8 cellular contexts compared by ENCODE assay signal in the genomic region with DNA sequence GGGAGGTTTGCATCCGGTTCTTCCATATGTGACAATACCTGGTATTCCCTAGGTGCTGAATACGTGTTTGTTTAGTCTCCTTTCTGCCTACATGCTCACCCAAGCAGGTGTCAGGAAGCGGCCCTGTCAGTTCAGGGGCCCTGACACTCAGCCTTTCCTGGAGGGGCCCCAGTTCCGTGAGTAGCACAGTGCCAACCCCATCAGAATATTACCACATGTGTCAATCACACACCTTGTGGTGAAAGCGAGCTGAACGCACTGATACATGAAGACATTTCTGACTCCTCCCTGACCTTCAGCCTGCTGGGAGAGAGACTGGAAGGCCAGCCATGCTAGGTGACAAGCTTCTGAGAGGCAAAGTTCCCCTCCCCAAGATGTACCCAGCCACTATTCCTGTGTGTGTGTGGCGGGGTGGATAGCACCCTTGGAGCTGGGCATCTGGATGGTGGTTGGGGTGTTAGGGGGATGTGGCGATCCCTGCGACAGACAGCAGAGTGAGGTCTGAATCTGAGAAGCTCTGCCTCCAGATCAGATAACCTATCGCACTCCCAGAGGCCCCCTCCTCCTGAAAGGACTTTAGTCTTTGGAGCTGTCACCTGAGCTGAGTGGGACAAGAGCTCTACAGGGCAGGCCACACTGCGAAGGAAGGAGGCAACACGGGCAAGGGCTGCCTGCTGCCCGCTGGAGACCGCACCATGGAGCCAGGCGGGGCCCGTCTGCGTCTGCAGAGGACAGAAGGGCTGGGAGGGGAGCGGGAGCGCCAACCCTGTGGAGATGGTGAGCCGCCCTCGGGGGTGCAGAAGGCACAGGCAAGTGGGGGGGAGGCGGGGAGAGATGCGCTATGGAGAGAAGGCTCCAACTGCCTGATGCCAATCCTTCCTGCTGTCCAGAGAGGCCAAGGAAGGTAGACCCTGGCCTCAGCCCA. TPM values are rescaled to one million over a fixed set of nuclear protein-coding genes. Genes with fewer than 3 reads are reported as not detected.
DNase-seq lines count a peak whose midpoint lies in the region; ATAC-seq, FAIRE-seq and TF ChIP-seq lines count a peak whose summit lies in the region.

Gene SOAT2, plus strand, starts transcription at position 604 of the 925 bp plus-strand sequence. Its CDS starts 92 bp downstream, at position 696.

- 0 out of 2 replicates have a peak within 1 kb of the TSS, but pooled peaks have one; percentile 34 for H2AFZ ChIP-seq in KMS-11 (ENCODE audit: low read depth)

- no peaks in the 10 kb centered on the region for H3K27me3 ChIP-seq in KMS-11 (ENCODE audit: insufficient read depth, low read depth)
- H3K27me3 ChIP-seq in small intestine (ENCODE audit: control insufficient read depth in 2 of 2, insufficient read depth in 2 of 2, low read length in 2 of 2) = no peaks in the 10 kb centered on the region

- no peak within 1 kb of the TSS for H3K9ac ChIP-seq in KMS-11

- H3K36me3 ChIP-seq in KMS-11 (ENCODE audit: insufficient read depth) (no peaks in the 10 kb centered on the region), small intestine (ENCODE audit: control insufficient read depth in 2 of 2, insufficient read depth in 2 of 2, low read length in 2 of 2) (no peaks in the 10 kb centered on the region)

- DNase-seq in activated naive CD4-positive, alpha-beta T cell treated with Interleukin-2 at 50 U/mL for 16 hours = peak; percentile 55
- DNase-seq in small intestine (peak; percentile 81), kidney glomerular epithelial cell (lab: John Stamatoyannopoulos, UW) (no peak), glomerular visceral epithelial cell (ENCODE audit: extremely low spot score) (no peak), omental fat pad (ENCODE audit: low spot score) (no peak), T1000 (lab: John Stamatoyannopoulos, UW) (no peak)

- peak within 1 kb of the TSS; percentile 34 for H3K4me2 ChIP-seq in KMS-11

- FAIRE-seq in small intestine (lab: Jason Lieb, UNC) = no peak

- H3K4me1 ChIP-seq in KMS-11 (ENCODE audit: low read depth, poor library complexity, severe bottlenecking) = peaks cover 47% of the 10 kb centered on the region
- peaks cover 9 to 19% of the 10 kb centered on the region in 2 donors for H3K4me1 ChIP-seq in small intestine (ENCODE audit: control insufficient read depth in 2 of 2, insufficient read depth in 1 of 2, low read depth in 1 of 2, low read length in 1 of 2)

- no peaks in the 10 kb centered on the region for H4K20me1 ChIP-seq in KMS-11 (ENCODE audit: insufficient read depth)

- H3K27ac ChIP-seq in KMS-11 = no peak within 1 kb of the TSS
- H3K27ac ChIP-seq in small intestine (ENCODE audit: low read depth in 1 of 2, low read length in 1 of 2) = peak within 1 kb of the TSS; percentile 86 to 90

- TF ChIP-seq CTCF in KMS-11 (conservative IDR thresholded peaks at IDR 0.05; ENCODE audit: low read depth, low read length) = no peak
- TF ChIP-seq CTCF in omental fat pad (IDR thresholded peaks at IDR 0.05) = no peak

- 27 to 64% (median 38%) methylated on average over 22 to 23 of the region's 23 CpGs for WGBS in small intestine, 3 donors

- H3K4me3 ChIP-seq in KMS-11 (IDR thresholded peaks at IDR 0.05; ENCODE audit: insufficient read depth, low read depth, low read length) = no peak within 1 kb of the TSS
- peak within 1 kb of the TSS in 1 of 2 donors; percentile 36 for H3K4me3 ChIP-seq in small intestine (ENCODE audit: low read depth in 1 of 2, low read length in 2 of 2)

- ATAC-seq in GM19395 (IDR thresholded peaks at IDR 0.05; ENCODE audit: unreplicated experiment) (peak; percentile 54), omental fat pad (ENCODE audit: low FRiP score) (no peak)

- no peaks in the 10 kb centered on the region for H3K79me2 ChIP-seq in KMS-11 (ENCODE audit: insufficient read depth, low read depth)

- H3K9me3 ChIP-seq in small intestine (ENCODE audit: control insufficient read depth, low read depth) = no peaks in the 10 kb centered on the region

RNA-seq across cellular contexts. Expression of gene SOAT2, which starts in this region (rescaled TPM):
- polyA plus RNA-seq in small intestine = 10 to 100 TPM in 2 of 3 donors, 1 to 10 TPM in 1; 4.2 to 94.0 (median 77.4) TPM
- not detected for total RNA-seq in omental fat pad

Comparison
In these comparisons a context has a peak if more than half of its experiments do, and no peak if none do; other contexts are left out.
1. DNase-seq: peak in activated naive CD4-positive, alpha-beta T cell treated with Interleukin-2 at 50 U/mL for 16 hours (single experiment) and small intestine (single experiment); none in kidney glomerular epithelial cell (single experiment), glomerular visceral epithelial cell (single experiment), omental fat pad (single experiment) and T1000 (single experiment).